In genomic region chr1:27772581-27772931, GRCh38 we compare ENCODE assay signal across 8 cellular contexts. TPM values are rescaled to one million over a fixed set of nuclear protein-coding genes. Genes with fewer than 3 reads are reported as not detected.
DNase-seq lines count a peak whose midpoint lies in the region; ATAC-seq and TF ChIP-seq lines count a peak whose summit lies in the region.

No MANE protein-coding gene starts in this region.

- DNase-seq in activated CD8-positive, alpha-beta memory T cell treated with anti-CD3 and anti-CD28 coated beads, Interleukin-2, amount 10 ng/mL, durations not matched to agents 7 days and 5 days, result no peak
- DNase-seq in activated CD8-positive, alpha-beta memory T cell treated with anti-CD3 and anti-CD28 coated beads for 24 hours, result no peak
- DNase-seq in astrocyte of the cerebellum (ENCODE audit: low read depth) (no peak), right lobe of liver (no peak), thyroid gland (no peak), cerebellum (ENCODE audit: low spot score) (no peak), NCI-H2171 (lab: John Stamatoyannopoulos, UW) (no peak), NCI-H748 treated with DMSO at 0.1 percent for 48 hours (lab: John Stamatoyannopoulos, UW) (no peak)

- WGBS in right lobe of liver (ENCODE audit: insufficient coverage, low coverage, low lambda C conversion rate, missing lambda C conversion rate), result 11% methylated on average over 8 of the region's 8 CpGs
- 18 to 19% methylated on average over 8 of the region's 8 CpGs for WGBS in thyroid gland, 2 donors

- peak overlapping the region; percentile 48 to 84 (median 56) for H3K27ac ChIP-seq in right lobe of liver
- H3K27ac ChIP-seq in thyroid gland, result peak overlapping the region; percentile 50 to 98 (median 71)

- no peak for TF ChIP-seq CTCF in astrocyte of the cerebellum (IDR thresholded peaks at IDR 0.05; ENCODE audit: low read depth, low read length, missing control alignments)
- no peak for TF ChIP-seq CTCF in right lobe of liver (IDR thresholded peaks at IDR 0.05)
- TF ChIP-seq CTCF in thyroid gland (IDR thresholded peaks at IDR 0.05), result no peak

- peak overlapping the region; percentile 97 for H3K27ac Mint-ChIP-seq in activated CD8-positive, alpha-beta memory T cell treated with anti-CD3 and anti-CD28 coated beads, Interleukin-2, amount 10 ng/mL, durations not matched to agents 7 days and 5 days

- peaks cover 0 to 13% (median 6%) of the 10 kb centered on the region in 4 donors for H3K4me1 ChIP-seq in right lobe of liver
- peaks cover 36 to 43% of the 10 kb centered on the region in 2 donors for H3K4me1 ChIP-seq in thyroid gland

- no peak for ATAC-seq in activated CD8-positive, alpha-beta memory T cell treated with anti-CD3 and anti-CD28 coated beads, Interleukin-2, amount 10 ng/mL, durations not matched to agents 7 days and 5 days
- no peak for ATAC-seq in right lobe of liver

- peak overlapping the region; percentile 86 for H3K4me3 Mint-ChIP-seq in activated CD8-positive, alpha-beta memory T cell treated with anti-CD3 and anti-CD28 coated beads, Interleukin-2, amount 10 ng/mL, durations not matched to agents 7 days and 5 days

- peak overlapping the region; percentile 99 for H3K4me3 ChIP-seq in astrocyte of the cerebellum (ENCODE audit: low read depth, low read length)
- peak overlapping the region; percentile 67 to 82 (median 77) for H3K4me3 ChIP-seq in right lobe of liver
- peak overlapping the region in 1 of 3 donors; percentile 10 for H3K4me3 ChIP-seq in thyroid gland (replicated peaks in 1 of 3)

- intact Hi-C loops in right lobe of liver (cut with DNase I) (no loop called here), thyroid gland (cut with DNase I) (no loop called here)

- peaks cover 33% of the 10 kb centered on the region for H3K4me1 Mint-ChIP-seq in activated CD8-positive, alpha-beta memory T cell treated with anti-CD3 and anti-CD28 coated beads, Interleukin-2, amount 10 ng/mL, durations not matched to agents 7 days and 5 days

- no peaks in the 10 kb centered on the region for H3K9me3 Mint-ChIP-seq in activated CD8-positive, alpha-beta memory T cell treated with anti-CD3 and anti-CD28 coated beads, Interleukin-2, amount 10 ng/mL, durations not matched to agents 7 days and 5 days (ENCODE audit: low read depth)

- CTCF ChIA-PET in activated CD8-positive, alpha-beta memory T cell treated with anti-CD3 and anti-CD28 coated beads, Interleukin-2, amount 10 ng/mL, durations not matched to agents 7 days and 5 days (lab: Charles Lee), result interaction anchor here (0.8 to 3.7 kb wide), 9 partner anchors 10 to 433 kb away, joined by 3 to 33 read pairs (median 3); partner anchors contain the start of genes AHDC1, FAM76A, IFI6 and PPP1R8

- in situ Hi-C loops in astrocyte of the cerebellum (cut with HindIII; ENCODE audit: low sequenced_read_pairs), result no loop called here

- no peaks in the 10 kb centered on the region for H3K27me3 ChIP-seq in right lobe of liver
- H3K27me3 ChIP-seq in thyroid gland, result no peaks in the 10 kb centered on the region

- no peaks in the 10 kb centered on the region for H3K27me3 Mint-ChIP-seq in activated CD8-positive, alpha-beta memory T cell treated with anti-CD3 and anti-CD28 coated beads, Interleukin-2, amount 10 ng/mL, durations not matched to agents 7 days and 5 days

- H3K36me3 Mint-ChIP-seq in activated CD8-positive, alpha-beta memory T cell treated with anti-CD3 and anti-CD28 coated beads, Interleukin-2, amount 10 ng/mL, durations not matched to agents 7 days and 5 days, result peaks cover 11% of the 10 kb centered on the region

- H3K36me3 ChIP-seq in right lobe of liver (no peaks in the 10 kb centered on the region), thyroid gland (no peaks in the 10 kb centered on the region)

- TF ChIP-seq POLR2A in right lobe of liver (IDR thresholded peaks at IDR 0.05) (no peak), thyroid gland (IDR thresholded peaks at IDR 0.05) (no peak)

- H3K9me3 ChIP-seq in right lobe of liver, result no peaks in the 10 kb centered on the region
- H3K9me3 ChIP-seq in thyroid gland, result no peaks in the 10 kb centered on the region

RNA-seq across cellular contexts. Expression of gene STX12, which starts 0.5 kb away (rescaled TPM):
- total RNA-seq in activated CD8-positive, alpha-beta memory T cell treated with anti-CD3 and anti-CD28 coated beads, Interleukin-2, amount 10 ng/mL, durations not matched to agents 7 days and 5 days, result 10 to 100 TPM; 20.4 to 29.5 TPM
- total RNA-seq in right lobe of liver (10 to 100 TPM; 15.2 to 32.7 (median 19.5) TPM), thyroid gland (100 to 1,000 TPM; 169 to 265 (median 221) TPM), cerebellum (120 TPM)

RNA-seq across cellular contexts. Expression of gene FAM76A, which starts 46.8 kb away (rescaled TPM):
- 10 to 100 TPM; 11.8 to 13.2 TPM for total RNA-seq in activated CD8-positive, alpha-beta memory T cell treated with anti-CD3 and anti-CD28 coated beads, Interleukin-2, amount 10 ng/mL, durations not matched to agents 7 days and 5 days
- total RNA-seq in right lobe of liver (1 to 10 TPM; 3.5 to 7.4 (median 4.9) TPM), thyroid gland (10 to 100 TPM; 23.7 to 32.6 (median 30.7) TPM), cerebellum (9.9 TPM)

RNA-seq across cellular contexts. Expression of gene PPP1R8, which starts 58.0 kb away (rescaled TPM):
- 10 to 100 TPM; 57.4 to 68.7 TPM for total RNA-seq in activated CD8-positive, alpha-beta memory T cell treated with anti-CD3 and anti-CD28 coated beads, Interleukin-2, amount 10 ng/mL, durations not matched to agents 7 days and 5 days
- total RNA-seq in right lobe of liver (10 to 100 TPM; 12.4 to 18.6 (median 13.0) TPM), thyroid gland (10 to 100 TPM; 29.2 to 34.8 (median 33.1) TPM), cerebellum (40.5 TPM)
